Comparison of ENCODE assay signal across 8 cellular contexts in genomic region chr7:157875230-157876179, GRCh38.
DNase-seq lines count a peak whose midpoint lies in the region; ATAC-seq and TF ChIP-seq lines count a peak whose summit lies in the region.
"Had no signal": no experiment of that assay in that cellular context is flagged by ENCODE, and none has a peak within 500 bp of the region (broad histone marks: within the 10 kb centered on the region; RNA-seq: fewer than 3 reads in every experiment).

No MANE protein-coding gene starts in this region.

- H4K20me1 ChIP-seq in neural progenitor cell (ENCODE audit: low read depth): no peaks in the 10 kb centered on the region

- in situ Hi-C loops in SK-MEL-5 (cut with HindIII; ENCODE audit: low pct_unique_long_range_greater_than_20kb, low sequenced_read_pairs): no loop called here

- H3K9me3 ChIP-seq in neural progenitor cell (ENCODE audit: low read depth) (no peaks in the 10 kb centered on the region), sigmoid colon (no peaks in the 10 kb centered on the region)

- TF ChIP-seq CTCF in HL-60 (IDR thresholded peaks at IDR 0.05; ENCODE audit: insufficient read depth, low read length) (peak; percentile 65), neural progenitor cell (IDR thresholded peaks at IDR 0.05) (peak; percentile 96), sigmoid colon (IDR thresholded peaks at IDR 0.05) (peak in 2 of 4 experiments; percentile 19 to 33)

- no peaks in the 10 kb centered on the region for H3K36me3 Mint-ChIP-seq in activated naive CD8-positive, alpha-beta T cell
- H3K36me3 Mint-ChIP-seq in neural progenitor cell: peaks cover 2% of the 10 kb centered on the region
- H3K36me3 Mint-ChIP-seq: memory B cell had no signal

- DNase-seq in HL-60 (ENCODE audit: low read depth in 1 of 2, low spot score in 1 of 2) (peak; percentile 5 to 36), SK-MEL-5 (ENCODE audit: low read depth, low spot score) (peak; percentile 68), neural progenitor cell (ENCODE audit: low spot score) (peak; percentile 78), sigmoid colon (no peak)

- H3K27ac ChIP-seq in HL-60 (replicated peaks): no peak overlapping the region
- no peak overlapping the region for H3K27ac ChIP-seq in neural progenitor cell
- no peak overlapping the region for H3K27ac ChIP-seq in sigmoid colon

- no peaks in the 10 kb centered on the region for H3K27me3 ChIP-seq in HL-60 (ENCODE audit: insufficient read depth, poor library complexity, severe bottlenecking)
- no peaks in the 10 kb centered on the region for H3K27me3 ChIP-seq in neural progenitor cell
- peaks cover 0 to 25% (median 3%) of the 10 kb centered on the region in 3 donors for H3K27me3 ChIP-seq in sigmoid colon

- peak overlapping the region; percentile 77 for H3K4me3 Mint-ChIP-seq in activated naive CD8-positive, alpha-beta T cell
- H3K4me3 Mint-ChIP-seq in neural progenitor cell: no peak overlapping the region
- H3K4me3 Mint-ChIP-seq: memory B cell had no signal

- H3F3A ChIP-seq in neural progenitor cell (ENCODE audit: low read depth): no peaks in the 10 kb centered on the region

- peak overlapping the region; percentile 94 for H2AFZ ChIP-seq in neural progenitor cell (replicated peaks)

- intact Hi-C loops in sigmoid colon (cut with DNase I): no loop called here

- TF ChIP-seq POLR2A in sigmoid colon (IDR thresholded peaks at IDR 0.05): no peak

- H3K27me3 Mint-ChIP-seq in activated naive CD8-positive, alpha-beta T cell: no peaks in the 10 kb centered on the region
- peaks cover 2% of the 10 kb centered on the region for H3K27me3 Mint-ChIP-seq in neural progenitor cell (ENCODE audit: insufficient read depth, low read depth)

- no peak overlapping the region for H3K9ac ChIP-seq in neural progenitor cell

- H3K4me1 ChIP-seq in neural progenitor cell: peaks cover 4% of the 10 kb centered on the region
- peaks cover 0 to 4% (median 0%) of the 10 kb centered on the region in 4 donors for H3K4me1 ChIP-seq in sigmoid colon

- peaks cover 33% of the 10 kb centered on the region for H3K4me1 Mint-ChIP-seq in activated naive CD8-positive, alpha-beta T cell (ENCODE audit: low read depth)
- H3K4me1 Mint-ChIP-seq in neural progenitor cell: peaks cover 17% of the 10 kb centered on the region

- WGBS in sigmoid colon, 2 donors: 26 to 32% methylated on average over 30 of the region's 30 CpGs

- H3K79me2 ChIP-seq in neural progenitor cell (ENCODE audit: low read depth): no peaks in the 10 kb centered on the region

- H3K4me2 ChIP-seq in neural progenitor cell: peak overlapping the region; percentile 41

- TF ChIP-seq EP300 in sigmoid colon (IDR thresholded peaks at IDR 0.05): no peak

- H3K4me3 ChIP-seq in HL-60 (replicated peaks; ENCODE audit: insufficient read depth, low read length) (no peak overlapping the region), neural progenitor cell (no peak overlapping the region), sigmoid colon (no peak overlapping the region)

- peak overlapping the region; percentile 24 for H3K27ac Mint-ChIP-seq in activated naive CD8-positive, alpha-beta T cell
- H3K27ac Mint-ChIP-seq in neural progenitor cell: peak overlapping the region; percentile 6
- H3K27ac Mint-ChIP-seq: memory B cell had no signal

- ATAC-seq in GM19397 (IDR thresholded peaks at IDR 0.05; ENCODE audit: unreplicated experiment) (no peak), HG02870 (IDR thresholded peaks at IDR 0.05; ENCODE audit: unreplicated experiment) (no peak)

- H3K36me3 ChIP-seq in neural progenitor cell (no peaks in the 10 kb centered on the region), sigmoid colon (no peaks in the 10 kb centered on the region)

- no peaks in the 10 kb centered on the region for H3K9me3 Mint-ChIP-seq in activated naive CD8-positive, alpha-beta T cell (ENCODE audit: low read depth)
- H3K9me3 Mint-ChIP-seq in neural progenitor cell: peaks cover 4% of the 10 kb centered on the region
- H3K9me3 Mint-ChIP-seq: memory B cell had no signal
